Comparison of ENCODE assay signal across 9 cellular contexts in genomic region chr5:783881-784427, GRCh38. TPM values are rescaled to one million over a fixed set of nuclear protein-coding genes. Genes with fewer than 3 reads are reported as not detected.
DNase-seq lines count a peak whose midpoint lies in the region; ATAC-seq and TF ChIP-seq lines count a peak whose summit lies in the region.
"Not testable (repeated sequence)": the region's sequence is repeated elsewhere in the genome, so short reads cannot be mapped to it uniquely, and the experiment has no call there.
"Had no signal": no experiment of that assay in that cellular context is flagged by ENCODE, and none has a peak within 500 bp of the region (broad histone marks: within the 10 kb centered on the region; RNA-seq: fewer than 3 reads in every experiment).

No MANE protein-coding gene starts in this region.

- H3K27ac ChIP-seq in iPS DF 6.9 (ENCODE audit: low read length) = not testable (repeated sequence)
- H3K27ac ChIP-seq in temporal lobe (ENCODE audit: low read depth, low read length) = peak overlapping the region; percentile 85

- peak; percentile 8 for ATAC-seq in HG02642 (IDR thresholded peaks at IDR 0.05; ENCODE audit: poor library complexity, unreplicated experiment)
- peak; percentile 3 for ATAC-seq in activated CD8-positive, alpha-beta T cell treated with anti-CD3 and anti-CD28 coated beads for 36 hours

- peak overlapping the region; percentile 15 for H3K4me3 Mint-ChIP-seq in activated CD8-positive, alpha-beta T cell treated with anti-CD3 and anti-CD28 coated beads for 36 hours
- H3K4me3 Mint-ChIP-seq in nephron progenitor cell = peak overlapping the region; percentile 62

- POLR2A ChIA-PET in activated CD8-positive, alpha-beta T cell treated with anti-CD3 and anti-CD28 coated beads for 36 hours (lab: Charles Lee) = not testable (repeated sequence)

- DNase-seq in DMS53 (lab: John Stamatoyannopoulos, UW) (peak; percentile 86), NCI-H2171 treated with DMSO at 0.1 percent for 48 hours (lab: John Stamatoyannopoulos, UW) (peak; percentile 33), nephron progenitor cell (peak; percentile 49)
- peak; percentile 14 for DNase-seq in activated CD8-positive, alpha-beta T cell treated with anti-CD3 and anti-CD28 coated beads for 36 hours
- DNase-seq in choroid plexus epithelial cell (ENCODE audit: low read depth); iPS DF 6.9 (ENCODE audit: low read depth, low spot score): not testable (repeated sequence)

- H3K36me3 Mint-ChIP-seq in activated CD8-positive, alpha-beta T cell treated with anti-CD3 and anti-CD28 coated beads for 36 hours (ENCODE audit: low read depth) = not testable (repeated sequence)
- H3K36me3 Mint-ChIP-seq in nephron progenitor cell (ENCODE audit: low read depth) = peaks cover 13% of the 10 kb centered on the region

- H3K36me3 ChIP-seq in iPS DF 6.9 (ENCODE audit: control insufficient read depth, insufficient read depth, low read length) = not testable (repeated sequence)

- not testable (repeated sequence) for H3K9me3 Mint-ChIP-seq in activated CD8-positive, alpha-beta T cell treated with anti-CD3 and anti-CD28 coated beads for 36 hours
- H3K9me3 Mint-ChIP-seq in nephron progenitor cell = peaks cover 13% of the 10 kb centered on the region

- not testable (repeated sequence) for H3K27ac Mint-ChIP-seq in activated CD8-positive, alpha-beta T cell treated with anti-CD3 and anti-CD28 coated beads for 36 hours; nephron progenitor cell

- H3K4me1 ChIP-seq in iPS DF 6.9 (ENCODE audit: control insufficient read depth, insufficient read depth, low read length) = not testable (repeated sequence)

- not testable (repeated sequence) for H3K27me3 ChIP-seq in iPS DF 6.9 (ENCODE audit: control insufficient read depth, insufficient read depth, low read length)

- H3K4me3 ChIP-seq in choroid plexus epithelial cell (ENCODE audit: low read depth, low read length) (peak overlapping the region; percentile 14), iPS DF 6.9 (ENCODE audit: low read length) (peak overlapping the region; percentile 48; the same call in 1 of the 2 replicates)

- intact Hi-C loops in activated CD8-positive, alpha-beta T cell treated with anti-CD3 and anti-CD28 coated beads for 36 hours (cut with micrococcal nuclease) = not testable (repeated sequence)

- not testable (repeated sequence) for H3K9me3 ChIP-seq in iPS DF 6.9 (ENCODE audit: control insufficient read depth, insufficient read depth, low read length)

- CTCF ChIA-PET in activated CD8-positive, alpha-beta T cell treated with anti-CD3 and anti-CD28 coated beads for 36 hours (lab: Charles Lee) = not testable (repeated sequence)

- TF ChIP-seq CTCF in activated CD8-positive, alpha-beta T cell treated with anti-CD3 and anti-CD28 coated beads for 36 hours (IDR thresholded peaks at IDR 0.05); choroid plexus epithelial cell (conservative IDR thresholded peaks at IDR 0.05; ENCODE audit: low read depth, low read length); nephron progenitor cell (IDR thresholded peaks at IDR 0.05): not testable (repeated sequence)

- WGBS in iPS DF 6.9 (ENCODE audit: insufficient coverage, insufficient read length) = no CpG with 5 or more reads among the region's 43 CpGs

- H3K27me3 Mint-ChIP-seq in activated CD8-positive, alpha-beta T cell treated with anti-CD3 and anti-CD28 coated beads for 36 hours = not testable (repeated sequence)
- H3K27me3 Mint-ChIP-seq in nephron progenitor cell (ENCODE audit: low read depth, poor library complexity) = peaks cover 26% of the 10 kb centered on the region

- H3K4me1 Mint-ChIP-seq in activated CD8-positive, alpha-beta T cell treated with anti-CD3 and anti-CD28 coated beads for 36 hours (ENCODE audit: low read depth); nephron progenitor cell: not testable (repeated sequence)

RNA-seq across cellular contexts. Expression of gene ZDHHC11B, which starts 0.6 kb away (rescaled TPM):
- total RNA-seq in activated CD8-positive, alpha-beta T cell treated with anti-CD3 and anti-CD28 coated beads for 36 hours = under 1 TPM in 1 of 2 experiments, not detected in 1; 0.59 TPM
- total RNA-seq in temporal lobe = 3.9 TPM
- total RNA-seq: T-helper 1 cell treated with Interleukin-12 subunit alpha and Interleukin-12 subunit beta and Interleukin-4 antibody, amounts not matched to agents 30 ng/mL and 1 ng/mL, for 36 hours had no signal
